1 cellular context compared by ENCODE assay signal in the genomic region with DNA sequence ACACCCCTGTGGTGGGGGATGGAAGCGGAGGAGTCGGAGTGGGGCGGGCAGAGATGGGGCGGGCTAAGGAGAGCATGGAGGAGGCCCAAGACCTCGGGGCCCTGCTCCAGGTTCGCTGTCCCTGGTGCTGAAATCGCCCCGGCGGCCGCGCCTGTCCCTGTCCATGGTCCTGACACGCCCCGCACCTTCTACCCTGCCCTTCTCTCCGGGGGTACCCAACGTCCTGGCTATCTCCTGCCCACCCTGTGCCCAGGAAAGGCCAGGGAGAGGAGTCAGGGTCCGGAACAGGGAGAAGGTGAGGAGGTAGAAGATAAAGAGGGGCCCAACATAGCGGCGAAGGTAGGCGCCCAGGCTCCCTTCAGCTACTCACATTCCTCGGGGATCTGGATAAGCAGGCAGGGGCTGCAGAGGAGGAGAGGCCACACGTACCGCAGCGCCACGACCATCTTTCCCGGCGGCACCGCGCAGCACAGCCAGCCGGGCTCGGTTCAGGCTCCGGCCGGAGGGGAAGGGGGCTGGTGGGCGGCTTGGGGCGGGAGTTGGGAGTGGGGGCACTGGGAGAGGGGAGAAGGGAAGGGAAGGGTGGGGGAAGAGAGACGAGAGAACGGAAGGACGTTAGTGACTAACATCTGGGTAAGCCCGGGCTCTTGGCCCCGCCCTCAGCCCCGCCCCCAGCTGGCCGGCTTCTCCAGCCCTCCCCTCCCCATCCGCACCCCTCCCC.
TF ChIP-seq lines count a peak whose summit lies in the region.

No MANE protein-coding gene starts in this region.

TF ChIP-seq in HepG2, 621 proteins besides CTCF, POLR2A, EP300 and RAD21 (continued from another document and continues in another):
- TF ChIP-seq, protein P1, sequence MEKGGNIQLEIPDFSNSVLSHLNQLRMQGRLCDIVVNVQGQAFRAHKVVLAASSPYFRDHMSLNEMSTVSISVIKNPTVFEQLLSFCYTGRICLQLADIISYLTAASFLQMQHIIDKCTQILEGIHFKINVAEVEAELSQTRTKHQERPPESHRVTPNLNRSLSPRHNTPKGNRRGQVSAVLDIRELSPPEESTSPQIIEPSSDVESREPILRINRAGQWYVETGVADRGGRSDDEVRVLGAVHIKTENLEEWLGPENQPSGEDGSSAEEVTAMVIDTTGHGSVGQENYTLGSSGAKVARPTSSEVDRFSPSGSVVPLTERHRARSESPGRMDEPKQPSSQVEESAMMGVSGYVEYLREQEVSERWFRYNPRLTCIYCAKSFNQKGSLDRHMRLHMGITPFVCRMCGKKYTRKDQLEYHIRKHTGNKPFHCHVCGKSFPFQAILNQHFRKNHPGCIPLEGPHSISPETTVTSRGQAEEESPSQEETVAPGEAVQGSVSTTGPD (CRISPR knock-in tag; IDR thresholded peaks at IDR 0.05): peak; percentile 93
- TF ChIP-seq, protein P2, sequence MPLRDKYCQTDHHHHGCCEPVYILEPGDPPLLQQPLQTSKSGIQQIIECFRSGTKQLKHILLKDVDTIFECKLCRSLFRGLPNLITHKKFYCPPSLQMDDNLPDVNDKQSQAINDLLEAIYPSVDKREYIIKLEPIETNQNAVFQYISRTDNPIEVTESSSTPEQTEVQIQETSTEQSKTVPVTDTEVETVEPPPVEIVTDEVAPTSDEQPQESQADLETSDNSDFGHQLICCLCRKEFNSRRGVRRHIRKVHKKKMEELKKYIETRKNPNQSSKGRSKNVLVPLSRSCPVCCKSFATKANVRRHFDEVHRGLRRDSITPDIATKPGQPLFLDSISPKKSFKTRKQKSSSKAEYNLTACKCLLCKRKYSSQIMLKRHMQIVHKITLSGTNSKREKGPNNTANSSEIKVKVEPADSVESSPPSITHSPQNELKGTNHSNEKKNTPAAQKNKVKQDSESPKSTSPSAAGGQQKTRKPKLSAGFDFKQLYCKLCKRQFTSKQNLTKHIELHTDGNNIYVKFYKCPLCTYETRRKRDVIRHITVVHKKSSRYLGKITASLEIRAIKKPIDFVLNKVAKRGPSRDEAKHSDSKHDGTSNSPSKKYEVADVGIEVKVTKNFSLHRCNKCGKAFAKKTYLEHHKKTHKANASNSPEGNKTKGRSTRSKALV (CRISPR knock-in tag; IDR thresholded peaks at IDR 0.05): peak; percentile 98
- peak; percentile 99 for TF ChIP-seq ZNF75D (CRISPR knock-in tag; IDR thresholded peaks at IDR 0.05; ENCODE audit: borderline replicate concordance)
- TF ChIP-seq, protein P3, sequence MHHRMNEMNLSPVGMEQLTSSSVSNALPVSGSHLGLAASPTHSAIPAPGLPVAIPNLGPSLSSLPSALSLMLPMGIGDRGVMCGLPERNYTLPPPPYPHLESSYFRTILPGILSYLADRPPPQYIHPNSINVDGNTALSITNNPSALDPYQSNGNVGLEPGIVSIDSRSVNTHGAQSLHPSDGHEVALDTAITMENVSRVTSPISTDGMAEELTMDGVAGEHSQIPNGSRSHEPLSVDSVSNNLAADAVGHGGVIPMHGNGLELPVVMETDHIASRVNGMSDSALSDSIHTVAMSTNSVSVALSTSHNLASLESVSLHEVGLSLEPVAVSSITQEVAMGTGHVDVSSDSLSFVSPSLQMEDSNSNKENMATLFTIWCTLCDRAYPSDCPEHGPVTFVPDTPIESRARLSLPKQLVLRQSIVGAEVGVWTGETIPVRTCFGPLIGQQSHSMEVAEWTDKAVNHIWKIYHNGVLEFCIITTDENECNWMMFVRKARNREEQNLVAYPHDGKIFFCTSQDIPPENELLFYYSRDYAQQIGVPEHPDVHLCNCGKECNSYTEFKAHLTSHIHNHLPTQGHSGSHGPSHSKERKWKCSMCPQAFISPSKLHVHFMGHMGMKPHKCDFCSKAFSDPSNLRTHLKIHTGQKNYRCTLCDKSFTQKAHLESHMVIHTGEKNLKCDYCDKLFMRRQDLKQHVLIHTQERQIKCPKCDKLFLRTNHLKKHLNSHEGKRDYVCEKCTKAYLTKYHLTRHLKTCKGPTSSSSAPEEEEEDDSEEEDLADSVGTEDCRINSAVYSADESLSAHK (CRISPR knock-in tag; IDR thresholded peaks at IDR 0.05; ENCODE audit: borderline replicate concordance): peak; percentile 98
- peak; percentile 98 for TF ChIP-seq TERF1 (CRISPR knock-in tag; IDR thresholded peaks at IDR 0.05)
- TF ChIP-seq RARA (CRISPR knock-in tag; IDR thresholded peaks at IDR 0.05): peak; percentile 94
- TF ChIP-seq ZNF3 (CRISPR knock-in tag; IDR thresholded peaks at IDR 0.05): peak; percentile 94
- TF ChIP-seq ZNF274 (CRISPR knock-in tag; IDR thresholded peaks at IDR 0.05): peak; percentile 100
- no peak for TF ChIP-seq HMGA1 (CRISPR knock-in tag; conservative IDR thresholded peaks at IDR 0.05)
- TF ChIP-seq NR2C2 (CRISPR knock-in tag; IDR thresholded peaks at IDR 0.05; ENCODE audit: borderline replicate concordance): peak; percentile 61
- TF ChIP-seq CHD2 (IDR thresholded peaks at IDR 0.05; ENCODE audit: low read depth, low read length): no peak
- TF ChIP-seq FOXM1 (CRISPR knock-in tag; IDR thresholded peaks at IDR 0.05): peak; percentile 98
- peak; percentile 96 for TF ChIP-seq HDAC2 (CRISPR knock-in tag; IDR thresholded peaks at IDR 0.05)
- no peak for TF ChIP-seq SRF (IDR thresholded peaks at IDR 0.05; ENCODE audit: low read depth, low read length)
- no peak for TF ChIP-seq HNF4G (IDR thresholded peaks at IDR 0.05; ENCODE audit: borderline replicate concordance, low read depth, low read length)
- TF ChIP-seq HNF4G (CRISPR knock-in tag; IDR thresholded peaks at IDR 0.05; ENCODE audit: borderline replicate concordance, low read depth): peak; percentile 92
- TF ChIP-seq ZNF432 (CRISPR knock-in tag; IDR thresholded peaks at IDR 0.05; ENCODE audit: borderline replicate concordance): peak; percentile 97
- TF ChIP-seq SIX4 (CRISPR knock-in tag; IDR thresholded peaks at IDR 0.05): peak; percentile 97
- TF ChIP-seq ZNF10 (CRISPR knock-in tag; IDR thresholded peaks at IDR 0.05; ENCODE audit: borderline replicate concordance, low read depth): 0 out of 2 replicates have a peak, but pooled peaks have one; percentile 58
- TF ChIP-seq, protein P4, sequence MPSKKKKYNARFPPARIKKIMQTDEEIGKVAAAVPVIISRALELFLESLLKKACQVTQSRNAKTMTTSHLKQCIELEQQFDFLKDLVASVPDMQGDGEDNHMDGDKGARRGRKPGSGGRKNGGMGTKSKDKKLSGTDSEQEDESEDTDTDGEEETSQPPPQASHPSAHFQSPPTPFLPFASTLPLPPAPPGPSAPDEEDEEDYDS (CRISPR knock-in tag; IDR thresholded peaks at IDR 0.05): peak; percentile 86
- no peak for TF ChIP-seq RBFOX2 (IDR thresholded peaks at IDR 0.05; ENCODE audit: low read depth, low read length)
- no peak for TF ChIP-seq SUZ12 (IDR thresholded peaks at IDR 0.05; ENCODE audit: low read depth, low read length)
- peak; percentile 99 for TF ChIP-seq REL (CRISPR knock-in tag; conservative IDR thresholded peaks at IDR 0.05)
- peak; percentile 99 for TF ChIP-seq ZNF564 (CRISPR knock-in tag; IDR thresholded peaks at IDR 0.05)
- TF ChIP-seq ARNT (IDR thresholded peaks at IDR 0.05): no peak
- TF ChIP-seq, protein P5, sequence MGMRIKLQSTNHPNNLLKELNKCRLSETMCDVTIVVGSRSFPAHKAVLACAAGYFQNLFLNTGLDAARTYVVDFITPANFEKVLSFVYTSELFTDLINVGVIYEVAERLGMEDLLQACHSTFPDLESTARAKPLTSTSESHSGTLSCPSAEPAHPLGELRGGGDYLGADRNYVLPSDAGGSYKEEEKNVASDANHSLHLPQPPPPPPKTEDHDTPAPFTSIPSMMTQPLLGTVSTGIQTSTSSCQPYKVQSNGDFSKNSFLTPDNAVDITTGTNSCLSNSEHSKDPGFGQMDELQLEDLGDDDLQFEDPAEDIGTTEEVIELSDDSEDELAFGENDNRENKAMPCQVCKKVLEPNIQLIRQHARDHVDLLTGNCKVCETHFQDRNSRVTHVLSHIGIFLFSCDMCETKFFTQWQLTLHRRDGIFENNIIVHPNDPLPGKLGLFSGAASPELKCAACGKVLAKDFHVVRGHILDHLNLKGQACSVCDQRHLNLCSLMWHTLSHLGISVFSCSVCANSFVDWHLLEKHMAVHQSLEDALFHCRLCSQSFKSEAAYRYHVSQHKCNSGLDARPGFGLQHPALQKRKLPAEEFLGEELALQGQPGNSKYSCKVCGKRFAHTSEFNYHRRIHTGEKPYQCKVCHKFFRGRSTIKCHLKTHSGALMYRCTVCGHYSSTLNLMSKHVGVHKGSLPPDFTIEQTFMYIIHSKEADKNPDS (CRISPR knock-in tag; IDR thresholded peaks at IDR 0.05): peak; percentile 98
- TF ChIP-seq TCF7 (IDR thresholded peaks at IDR 0.05; ENCODE audit: low read depth): no peak
- TF ChIP-seq ZNF660 (CRISPR knock-in tag; IDR thresholded peaks at IDR 0.05; ENCODE audit: borderline replicate concordance, low read depth): peak; percentile 98
- no peak for TF ChIP-seq RBM39 (IDR thresholded peaks at IDR 0.05; ENCODE audit: low read depth, low read length, poor library complexity, severe bottlenecking)
- peak; percentile 100 for TF ChIP-seq ERF (CRISPR knock-in tag; IDR thresholded peaks at IDR 0.05)
- TF ChIP-seq NR0B2 (CRISPR knock-in tag; IDR thresholded peaks at IDR 0.05): peak; percentile 99
- TF ChIP-seq NKX3-1 (CRISPR knock-in tag; IDR thresholded peaks at IDR 0.05): peak; percentile 100
- TF ChIP-seq TEAD2 (CRISPR knock-in tag; IDR thresholded peaks at IDR 0.05): peak; percentile 99
- peak; percentile 72 for TF ChIP-seq SP5 (CRISPR knock-in tag; IDR thresholded peaks at IDR 0.05; ENCODE audit: borderline replicate concordance, low read depth)
- no peak for TF ChIP-seq HCFC1 (IDR thresholded peaks at IDR 0.05; ENCODE audit: low read depth, low read length)
- peak; percentile 99 for TF ChIP-seq HOXA9 (CRISPR knock-in tag; IDR thresholded peaks at IDR 0.05; ENCODE audit: borderline replicate concordance)
- TF ChIP-seq ZKSCAN8 (CRISPR knock-in tag; IDR thresholded peaks at IDR 0.05; ENCODE audit: borderline replicate concordance): peak; percentile 97
- no peak for TF ChIP-seq HNRNPH1 (optimal IDR thresholded peaks at IDR 0.05; ENCODE audit: low read depth, low read length)
- TF ChIP-seq KDM5B (CRISPR knock-in tag; IDR thresholded peaks at IDR 0.05; ENCODE audit: borderline replicate concordance): peak; percentile 100
- TF ChIP-seq SNAPC4 (CRISPR knock-in tag; IDR thresholded peaks at IDR 0.05): peak; percentile 98
